Comparison of ENCODE assay signal across 28 cellular contexts in genomic region chr4:68878048-68878447, GRCh38.
"Had no signal": no experiment of that assay in that cellular context is flagged by ENCODE, and none has a peak within 500 bp of the region (broad histone marks: within the 10 kb centered on the region; RNA-seq: fewer than 3 reads in every experiment).

No MANE protein-coding gene starts in this region.

- H3K9me3 ChIP-seq: esophagus squamous epithelium had no signal

- FAIRE-seq: astrocyte, endothelial cell of umbilical vein had no signal

- ATAC-seq: activated CD4-positive, CD25-positive, alpha-beta regulatory T cell treated with anti-CD3 and anti-CD28 coated beads, Interleukin-2, amount 50 U/mL, for 24 hours; activated CD8-positive, alpha-beta T cell treated with anti-CD3 and anti-CD28 coated beads for 36 hours; activated T-cell treated with anti-CD3 and anti-CD28 coated beads, Interleukin-2, amount 50 U/mL, for 4 hours; activated T-helper 17 cell treated with anti-CD3 and anti-CD28 coated beads, Interleukin-2, amount 50 U/mL, for 72 hours; T-helper 17 cell had no signal

- DNase-seq: activated B cell treated with CpG ODN at 0.5 μM for 24 hours; activated CD4-positive, alpha-beta T cell treated with anti-CD3 and anti-CD28 coated beads for 48 hours; activated CD4-positive, alpha-beta T cell treated with anti-CD3 and anti-CD28 coated beads, Interleukin-2, amount 50 U/mL, for 1 hour; activated CD4-positive, alpha-beta T cell treated with anti-CD3 and anti-CD28 coated beads, Interleukin-2, amount 50 U/mL, for 48 hours; activated CD8-positive, alpha-beta memory T cell treated with anti-CD3 and anti-CD28 coated beads for 24 hours; activated CD8-positive, alpha-beta T cell treated with anti-CD3 and anti-CD28 coated beads for 36 hours; activated effector memory CD4-positive, alpha-beta T cell treated with Interleukin-2 at 50 U/mL for 16 hours; activated gamma-delta T cell treated with Interleukin-2 at 50 U/mL for 16 hours; activated naive CD4-positive, alpha-beta T cell treated with anti-CD3 and anti-CD28 coated beads, Interleukin-2, amount 50 U/mL, for 16 hours; activated naive CD4-positive, alpha-beta T cell treated with Interleukin-2 at 50 U/mL for 16 hours; activated T-cell treated with anti-CD3 and anti-CD28 coated beads, Interleukin-2, amount 50 U/mL, for 4 hours; amniotic stem cell; anterior cingulate cortex; caudate nucleus; cortex of kidney; dermis blood vessel endothelial cell; effector CD8-positive, alpha-beta T cell; esophagus squamous epithelium; foreskin melanocyte; T-helper 1 cell; T-helper 17 cell; T1000; WERI-Rb-1 had no signal

- H3K27me3 ChIP-seq: esophagus squamous epithelium had no signal

- H3K4me3 ChIP-seq: esophagus squamous epithelium had no signal

- H3K27ac ChIP-seq: epithelial cell of prostate, esophagus squamous epithelium, WERI-Rb-1 had no signal

- H3K36me3 ChIP-seq: esophagus squamous epithelium, WERI-Rb-1 had no signal
